Comparison of ENCODE assay signal across 9 cellular contexts in genomic region chr2:36964496-36965058, GRCh38. TPM values are rescaled to one million over a fixed set of nuclear protein-coding genes. Genes with fewer than 3 reads are reported as not detected.
A peak's percentile ranks its signal among the peaks of the same experiment; 100 is the strongest.
DNase-seq lines count a peak whose midpoint lies in the region; ATAC-seq, FAIRE-seq and TF ChIP-seq lines count a peak whose summit lies in the region.
"Had no signal": no experiment of that assay in that cellular context is flagged by ENCODE, and none has a peak within 500 bp of the region (broad histone marks: within the 10 kb centered on the region; RNA-seq: fewer than 3 reads in every experiment).

No MANE protein-coding gene starts in this region.

- DNase-seq in AG04449 (ENCODE audit: low read depth, low spot score) (no peak), HAP-1 (ENCODE audit: low spot score in 2 of 2) (no peak), GM12878 (ENCODE audit: low read depth, low spot score) (no peak), mesendoderm (no peak), HPDE6-E6E7 (ENCODE audit: extremely low spot score) (no peak), H4 (ENCODE audit: low spot score) (no peak)
- DNase-seq: stimulated activated CD4-positive, alpha-beta T cell treated with anti-CD3 and anti-CD28 coated beads, Interleukin-2, amount 100 ng/mL, for 48 hours had no signal

- no peak overlapping the region for H4K5ac ChIP-seq in mesendoderm (ENCODE audit: low read length)

- no peak for TF ChIP-seq POLR2A in GM12878 (IDR thresholded peaks at IDR 0.05; ENCODE audit: low read depth, low read length)

- intact Hi-C loops in GM12878 (cut with micrococcal nuclease; ENCODE audit: unreplicated experiment): loop anchor here (5.0 kb wide), 1 partner anchor 118 kb away; the partner anchor contains the start of genes GPATCH11 and HEATR5B

- SMC1A ChIA-PET in GM12878 (lab: Charles Lee; ENCODE audit: uncharacterized antibody, unreplicated experiment): interaction anchor here (0.9 kb wide), 2 partner anchors 20 to 110 kb away, joined by 3 to 4 read pairs; no protein-coding TSS in a partner anchor

- H3K27me3 ChIP-seq in HAP-1 (ENCODE audit: low read depth): no peaks in the 10 kb centered on the region
- H3K27me3 ChIP-seq in GM12878 (replicated peaks in 1 of 2; ENCODE audit: control insufficient read depth in 2 of 2, insufficient read depth in 2 of 2, low read length in 1 of 2): no peaks in the 10 kb centered on the region
- no peaks in the 10 kb centered on the region for H3K27me3 ChIP-seq in mesendoderm (ENCODE audit: insufficient read depth, low read length, poor library complexity)

- no peaks in the 10 kb centered on the region for H3K9me3 ChIP-seq in HAP-1
- no peaks in the 10 kb centered on the region; the same call in 2 of the 3 replicates for H3K9me3 ChIP-seq in GM12878 (replicated peaks; ENCODE audit: control insufficient read depth, insufficient read depth, low read length)

- peak overlapping the region; percentile 71; the same call in 1 of the 2 replicates for H3K27ac ChIP-seq in GM12878 (ENCODE audit: control insufficient read depth, insufficient read depth)
- peak overlapping the region; percentile 45 for H3K27ac ChIP-seq in mesendoderm (ENCODE audit: low read depth, low read length)

- WGBS in GM12878 (ENCODE audit: insufficient coverage, insufficient replicate concordance, low lambda C conversion rate, missing lambda C conversion rate): 97% methylated on average over 5 of the region's 5 CpGs
- no CpG with 5 or more reads among the region's 5 CpGs for WGBS in mesendoderm (ENCODE audit: extremely low coverage, insufficient coverage, low lambda C conversion rate)

- POLR2A ChIA-PET in AG04449 (lab: Yijun Ruan, JAX) (no interaction called here), GM12878 (lab: Charles Lee) (interaction anchor here (1.0 kb wide), 1 partner anchor 23 kb away, joined by 4 read pairs; no protein-coding TSS in a partner anchor)

- H3K9ac ChIP-seq in GM12878 (ENCODE audit: control insufficient read depth, insufficient read depth, low read length) (no peak overlapping the region), mesendoderm (ENCODE audit: low read length) (peak overlapping the region; percentile 78)

- H2AFZ ChIP-seq in GM12878 (ENCODE audit: control insufficient read depth, low read depth, low read length): no peak overlapping the region

- peaks cover 4% of the 10 kb centered on the region for H3K79me1 ChIP-seq in mesendoderm (ENCODE audit: low read length)

- H3K56ac ChIP-seq in mesendoderm (ENCODE audit: low read length): peak overlapping the region; percentile 67

- H2AK5ac ChIP-seq in mesendoderm (ENCODE audit: low read length): peak overlapping the region; percentile 22

- TF ChIP-seq CTCF in AG04449 (IDR thresholded peaks at IDR 0.05; ENCODE audit: insufficient read depth, low read length, missing control alignments): no peak
- no peak for TF ChIP-seq CTCF in GM12878 (IDR thresholded peaks at IDR 0.05 in 2 of 3, conservative IDR thresholded peaks at IDR 0.05 in 1 of 3; ENCODE audit: control insufficient read depth in 2 of 3, extremely low read depth in 1 of 3, insufficient read depth in 1 of 3, low read depth in 3 of 3, low read length in 3 of 3)

- H3K4me3 ChIP-seq in AG04449 (ENCODE audit: low read depth, low read length): peak overlapping the region; percentile 86
- peak overlapping the region; percentile 60 for H3K4me3 ChIP-seq in HAP-1
- H3K4me3 ChIP-seq in GM12878: peak overlapping the region; percentile 98
- no peak overlapping the region for H3K4me3 ChIP-seq in mesendoderm (ENCODE audit: low read length)

- H3K18ac ChIP-seq in mesendoderm (ENCODE audit: low read length): peak overlapping the region; percentile 62

- no peak overlapping the region for H4K8ac ChIP-seq in mesendoderm (ENCODE audit: low read depth, low read length)

- RAD21 ChIA-PET in GM12878 (lab: Charles Lee; ENCODE audit: unreplicated experiment): interaction anchor here (0.6 kb wide), 1 partner anchor 612 kb away, joined by 3 read pairs; no protein-coding TSS in a partner anchor

- H3K79me2 ChIP-seq in GM12878 (ENCODE audit: control insufficient read depth, insufficient read depth, low read length): peaks cover 43% of the 10 kb centered on the region
- peaks cover 35% of the 10 kb centered on the region for H3K79me2 ChIP-seq in mesendoderm (ENCODE audit: control insufficient read depth, insufficient read depth, low read length)

- no peak overlapping the region for H3K23ac ChIP-seq in mesendoderm (ENCODE audit: low read length)

- BruUV-seq in GM12878 (replicated peaks; lab: Mats Ljungman, UMichigan): TSS peak; percentile 53

- no peak for FAIRE-seq in GM12878 (lab: Jason Lieb, UNC)

- TF ChIP-seq EP300 in GM12878 (IDR thresholded peaks at IDR 0.05; ENCODE audit: borderline replicate concordance in 1 of 2, control insufficient read depth in 1 of 2, low read depth in 2 of 2, low read length in 2 of 2): no peak

- peak overlapping the region; percentile 74 for H3K4me2 ChIP-seq in GM12878 (ENCODE audit: control insufficient read depth, insufficient read depth)
- H3K4me2 ChIP-seq in mesendoderm (ENCODE audit: low read length): peak overlapping the region; percentile 71

- no peaks in the 10 kb centered on the region for H3K36me3 ChIP-seq in HAP-1 (replicated peaks)
- H3K36me3 ChIP-seq in GM12878 (ENCODE audit: control insufficient read depth in 2 of 2, insufficient read depth in 2 of 2, low read length in 1 of 2): no peaks in the 10 kb centered on the region
- H3K36me3 ChIP-seq in mesendoderm (ENCODE audit: control insufficient read depth, insufficient read depth, low read length): no peaks in the 10 kb centered on the region

- CTCF ChIA-PET in AG04449 (lab: Yijun Ruan, JAX): no interaction called here
- CTCF ChIA-PET in GM12878 (lab: Yijun Ruan, JAX): interaction anchor here (0.6 to 1.0 kb wide), 4 partner anchors 9 to 183 kb away, joined by 3 read pairs; partner anchors contain the start of gene GPATCH11

- TF ChIP-seq RAD21 in GM12878 (IDR thresholded peaks at IDR 0.05; ENCODE audit: insufficient read depth, low read depth, low read length): no peak

- no peak overlapping the region for H2BK120ac ChIP-seq in mesendoderm (ENCODE audit: low read depth, low read length)

- H3K4ac ChIP-seq in mesendoderm (ENCODE audit: low read depth, low read length): no peak overlapping the region

- ATAC-seq in GM12878: no peak
- no peak for ATAC-seq in GM21619 (IDR thresholded peaks at IDR 0.05; ENCODE audit: unreplicated experiment)
- ATAC-seq in HG02981 (IDR thresholded peaks at IDR 0.05; ENCODE audit: unreplicated experiment): no peak

- H3K4me1 ChIP-seq in HAP-1 (peaks cover 31% of the 10 kb centered on the region), GM12878 (ENCODE audit: control insufficient read depth, insufficient read depth, low read length) (peaks cover 4% of the 10 kb centered on the region), mesendoderm (ENCODE audit: control insufficient read depth, low read depth, low read length) (peaks cover 17% of the 10 kb centered on the region)

- in situ Hi-C loops in HAP-1 (cut with MboI; ENCODE audit: low sequenced_read_pairs): no loop called here
- in situ Hi-C loops in GM12878 (cut with MboI): no loop called here

- peak overlapping the region; percentile 98 for H2BK15ac ChIP-seq in mesendoderm (replicated peaks; ENCODE audit: low read depth)

- H4K20me1 ChIP-seq in GM12878 (ENCODE audit: control insufficient read depth, insufficient read depth): no peaks in the 10 kb centered on the region

- no peak overlapping the region for H2BK5ac ChIP-seq in mesendoderm (ENCODE audit: low read length)

TF ChIP-seq in GM12878, 131 proteins besides CTCF, POLR2A, EP300 and RAD21 (continues in another document):
- no peak for TF ChIP-seq IRF4 (IDR thresholded peaks at IDR 0.05; ENCODE audit: low read depth, low read length)
- TF ChIP-seq PAX5 (IDR thresholded peaks at IDR 0.05; ENCODE audit: borderline replicate concordance, low read depth, low read length): no peak
- no peak for TF ChIP-seq CBFB (IDR thresholded peaks at IDR 0.05; ENCODE audit: low read depth)
- TF ChIP-seq GABPA (IDR thresholded peaks at IDR 0.05; ENCODE audit: low read depth): no peak
- TF ChIP-seq RUNX3 (IDR thresholded peaks at IDR 0.05; ENCODE audit: low read length): no peak
- no peak for TF ChIP-seq RELB (IDR thresholded peaks at IDR 0.05; ENCODE audit: low read depth)
- TF ChIP-seq POU2F2 (IDR thresholded peaks at IDR 0.05; ENCODE audit: borderline replicate concordance, low read depth, low read length): no peak
- TF ChIP-seq YBX1 (IDR thresholded peaks at IDR 0.05): no peak

RNA-seq across cellular contexts. Expression of gene STRN, which starts 1.8 kb away (rescaled TPM):
- total RNA-seq in GM12878 (2013; cell fraction: nucleolus; rRNA removed): 18.6 and 21.3 TPM in 2 replicates
- total RNA-seq in GM12878 (2014; rRNA removed): 9.8 and 10.8 TPM in 2 replicates
- total RNA-seq in GM12878 (2014; rRNA removed; fragmentation: Illumina TruSeq; extraction: Trizol): 14.5 and 14.9 TPM in 2 replicates
- total RNA-seq in GM12878 (2021): 19.2 and 19.6 TPM in 2 replicates
- polyA plus RNA-seq in GM12878 (2011; ENCODE audit: low read depth): 4.5 TPM
- polyA plus RNA-seq in GM12878 (2011; rRNA removed): 18.8 and 25.6 TPM in 2 replicates
- polyA plus RNA-seq in GM12878 (2011; cell fraction: cytosol; rRNA removed): 6.9 and 8.2 TPM in 2 replicates
- polyA plus RNA-seq in GM12878 (2011; cell fraction: nucleus; rRNA removed): 12.4 and 15.7 TPM in 2 replicates
- polyA plus RNA-seq in GM12878 (2012): 5.3 and 6.9 TPM in 2 replicates
- polyA plus RNA-seq in GM12878 (2014; fragmentation: Illumina TruSeq; extraction: Trizol): 14.9 and 19.2 TPM in 2 replicates
- polyA plus RNA-seq in GM12878 (2014; fragmentation: Nextera tagmentation; extraction: Ambion mirVana): 1 to 10 TPM in 1 of 2 experiments, under 1 TPM in 1; 1.00 to 1.4 TPM
- polyA plus RNA-seq in GM12878 (2014; rRNA removed): 8.2 and 8.4 TPM in 2 replicates
- 1 to 10 TPM; 5.2 to 6.4 TPM for polyA plus RNA-seq in GM12878 (2016; fragmentation: Nextera tagmentation; extraction: Ambion mirVana)
- polyA minus RNA-seq in GM12878 (2011; rRNA and poly(A)+ RNA removed): 23.0 and 43.3 TPM in 2 replicates
- 5.7 and 7.6 TPM in 2 replicates for polyA minus RNA-seq in GM12878 (2011; cell fraction: cytosol; rRNA and poly(A)+ RNA removed)
- 8.9 and 12.9 TPM in 2 replicates for polyA minus RNA-seq in GM12878 (2011; cell fraction: nucleus; rRNA and poly(A)+ RNA removed)
- polyA plus RNA-seq in mesendoderm (2013, experiment 1 of 2): 27.2 TPM
- polyA plus RNA-seq in mesendoderm (2013, experiment 2 of 2): 28.7 TPM
- total RNA-seq in H4 (2014; rRNA removed; shearing (Covaris generic)): 4.0 and 4.3 TPM in 2 replicates
